1 cellular context compared by ENCODE assay signal in the genomic region with DNA sequence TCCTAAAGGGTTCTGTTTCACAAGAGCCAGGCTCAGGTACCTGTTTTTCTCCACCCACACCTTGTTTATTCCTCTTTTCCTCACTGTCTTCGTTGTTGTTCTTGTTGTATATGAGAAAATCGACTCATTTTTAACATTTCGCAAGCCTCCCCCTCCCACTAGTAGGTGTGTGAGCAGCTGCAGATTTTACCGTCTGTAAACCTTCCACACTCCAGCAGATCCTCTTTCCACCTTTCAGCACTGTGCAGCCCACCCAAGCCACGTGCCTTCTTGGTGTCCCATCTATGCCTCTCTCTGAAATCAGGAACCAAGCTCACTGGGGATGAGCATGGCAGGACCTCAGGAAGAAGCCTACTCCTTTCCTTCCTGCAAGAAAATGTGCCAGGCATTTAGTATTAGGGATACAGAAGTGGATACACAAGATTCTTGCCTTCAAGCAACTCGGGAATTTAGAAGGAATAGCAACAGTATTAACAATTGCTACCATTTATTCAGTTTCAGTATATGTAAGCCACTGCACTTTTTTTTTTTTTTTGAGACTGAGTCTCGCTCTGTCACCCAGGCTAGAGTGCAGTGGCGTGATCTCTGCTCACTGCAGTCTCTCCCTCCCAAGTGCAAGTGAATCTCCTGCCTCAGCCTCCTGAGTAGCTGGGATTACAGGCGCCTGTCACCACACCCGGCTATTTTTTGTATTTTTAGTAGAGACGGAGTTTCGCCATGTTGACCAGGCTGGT.
A peak's percentile ranks its signal among the peaks of the same experiment; 100 is the strongest.
TF ChIP-seq lines count a peak whose summit lies in the region.

No MANE protein-coding gene starts in this region.

TF ChIP-seq in GM12878, 131 proteins besides CTCF, POLR2A, EP300 and RAD21 (continued from another document):
- TF ChIP-seq, protein P1, sequence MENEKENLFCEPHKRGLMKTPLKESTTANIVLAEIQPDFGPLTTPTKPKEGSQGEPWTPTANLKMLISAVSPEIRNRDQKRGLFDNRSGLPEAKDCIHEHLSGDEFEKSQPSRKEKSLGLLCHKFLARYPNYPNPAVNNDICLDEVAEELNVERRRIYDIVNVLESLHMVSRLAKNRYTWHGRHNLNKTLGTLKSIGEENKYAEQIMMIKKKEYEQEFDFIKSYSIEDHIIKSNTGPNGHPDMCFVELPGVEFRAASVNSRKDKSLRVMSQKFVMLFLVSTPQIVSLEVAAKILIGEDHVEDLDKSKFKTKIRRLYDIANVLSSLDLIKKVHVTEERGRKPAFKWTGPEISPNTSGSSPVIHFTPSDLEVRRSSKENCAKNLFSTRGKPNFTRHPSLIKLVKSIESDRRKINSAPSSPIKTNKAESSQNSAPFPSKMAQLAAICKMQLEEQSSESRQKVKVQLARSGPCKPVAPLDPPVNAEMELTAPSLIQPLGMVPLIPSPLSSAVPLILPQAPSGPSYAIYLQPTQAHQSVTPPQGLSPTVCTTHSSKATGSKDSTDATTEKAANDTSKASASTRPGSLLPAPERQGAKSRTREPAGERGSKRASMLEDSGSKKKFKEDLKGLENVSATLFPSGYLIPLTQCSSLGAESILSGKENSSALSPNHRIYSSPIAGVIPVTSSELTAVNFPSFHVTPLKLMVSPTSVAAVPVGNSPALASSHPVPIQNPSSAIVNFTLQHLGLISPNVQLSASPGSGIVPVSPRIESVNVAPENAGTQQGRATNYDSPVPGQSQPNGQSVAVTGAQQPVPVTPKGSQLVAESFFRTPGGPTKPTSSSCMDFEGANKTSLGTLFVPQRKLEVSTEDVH (IDR thresholded peaks at IDR 0.05; ENCODE audit: low read depth, partially characterized antibody), result no peak
- TF ChIP-seq, protein P2, sequence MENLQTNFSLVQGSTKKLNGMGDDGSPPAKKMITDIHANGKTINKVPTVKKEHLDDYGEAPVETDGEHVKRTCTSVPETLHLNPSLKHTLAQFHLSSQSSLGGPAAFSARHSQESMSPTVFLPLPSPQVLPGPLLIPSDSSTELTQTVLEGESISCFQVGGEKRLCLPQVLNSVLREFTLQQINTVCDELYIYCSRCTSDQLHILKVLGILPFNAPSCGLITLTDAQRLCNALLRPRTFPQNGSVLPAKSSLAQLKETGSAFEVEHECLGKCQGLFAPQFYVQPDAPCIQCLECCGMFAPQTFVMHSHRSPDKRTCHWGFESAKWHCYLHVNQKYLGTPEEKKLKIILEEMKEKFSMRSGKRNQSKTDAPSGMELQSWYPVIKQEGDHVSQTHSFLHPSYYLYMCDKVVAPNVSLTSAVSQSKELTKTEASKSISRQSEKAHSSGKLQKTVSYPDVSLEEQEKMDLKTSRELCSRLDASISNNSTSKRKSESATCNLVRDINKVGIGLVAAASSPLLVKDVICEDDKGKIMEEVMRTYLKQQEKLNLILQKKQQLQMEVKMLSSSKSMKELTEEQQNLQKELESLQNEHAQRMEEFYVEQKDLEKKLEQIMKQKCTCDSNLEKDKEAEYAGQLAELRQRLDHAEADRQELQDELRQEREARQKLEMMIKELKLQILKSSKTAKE (IDR thresholded peaks at IDR 0.05; ENCODE audit: low read depth, poor library complexity, severe bottlenecking), result no peak
- TF ChIP-seq PAX8 (IDR thresholded peaks at IDR 0.05) (no peak), PML (IDR thresholded peaks at IDR 0.05; ENCODE audit: low read length) (no peak), NR2C1 (IDR thresholded peaks at IDR 0.05) (no peak), MYC (IDR thresholded peaks at IDR 0.05; ENCODE audit: insufficient read depth, insufficient read length, insufficient replicate concordance, low read length, severe bottlenecking) (no peak), IKZF2 (IDR thresholded peaks at IDR 0.05) (peak in 1 of 2 experiments; percentile 31; a peak in 2 of 4 replicates), JUNB (IDR thresholded peaks at IDR 0.05) (peak; percentile 42), TCF7 (IDR thresholded peaks at IDR 0.05; ENCODE audit: borderline replicate concordance) (no peak), IKZF1 (conservative IDR thresholded peaks at IDR 0.05) (no peak), MEF2A (IDR thresholded peaks at IDR 0.05; ENCODE audit: insufficient read depth, low read depth, low read length) (no peak), GATAD2B (conservative IDR thresholded peaks at IDR 0.05; ENCODE audit: low read depth) (no peak), ZNF384 (IDR thresholded peaks at IDR 0.05; ENCODE audit: borderline replicate concordance, low read depth, low read length) (peak; percentile 78), NR2F1 (conservative IDR thresholded peaks at IDR 0.05) (0 out of 2 replicates have a peak, but pooled peaks have one; percentile 1), LARP7 (IDR thresholded peaks at IDR 0.05) (no peak), EZH2 (IDR thresholded peaks at IDR 0.05; ENCODE audit: borderline replicate concordance, control insufficient read depth, low read depth, low read length) (no peak), POLR2AphosphoS5 (IDR thresholded peaks at IDR 0.05; ENCODE audit: low read length) (no peak; the same call in 1 of the 2 replicates), SUPT20H (IDR thresholded peaks at IDR 0.05; ENCODE audit: borderline replicate concordance, control insufficient read depth, low read depth, low read length) (no peak)
- TF ChIP-seq, protein P3, sequence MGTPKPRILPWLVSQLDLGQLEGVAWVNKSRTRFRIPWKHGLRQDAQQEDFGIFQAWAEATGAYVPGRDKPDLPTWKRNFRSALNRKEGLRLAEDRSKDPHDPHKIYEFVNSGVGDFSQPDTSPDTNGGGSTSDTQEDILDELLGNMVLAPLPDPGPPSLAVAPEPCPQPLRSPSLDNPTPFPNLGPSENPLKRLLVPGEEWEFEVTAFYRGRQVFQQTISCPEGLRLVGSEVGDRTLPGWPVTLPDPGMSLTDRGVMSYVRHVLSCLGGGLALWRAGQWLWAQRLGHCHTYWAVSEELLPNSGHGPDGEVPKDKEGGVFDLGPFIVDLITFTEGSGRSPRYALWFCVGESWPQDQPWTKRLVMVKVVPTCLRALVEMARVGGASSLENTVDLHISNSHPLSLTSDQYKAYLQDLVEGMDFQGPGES (IDR thresholded peaks at IDR 0.05), result no peak
- TF ChIP-seq, protein P4, sequence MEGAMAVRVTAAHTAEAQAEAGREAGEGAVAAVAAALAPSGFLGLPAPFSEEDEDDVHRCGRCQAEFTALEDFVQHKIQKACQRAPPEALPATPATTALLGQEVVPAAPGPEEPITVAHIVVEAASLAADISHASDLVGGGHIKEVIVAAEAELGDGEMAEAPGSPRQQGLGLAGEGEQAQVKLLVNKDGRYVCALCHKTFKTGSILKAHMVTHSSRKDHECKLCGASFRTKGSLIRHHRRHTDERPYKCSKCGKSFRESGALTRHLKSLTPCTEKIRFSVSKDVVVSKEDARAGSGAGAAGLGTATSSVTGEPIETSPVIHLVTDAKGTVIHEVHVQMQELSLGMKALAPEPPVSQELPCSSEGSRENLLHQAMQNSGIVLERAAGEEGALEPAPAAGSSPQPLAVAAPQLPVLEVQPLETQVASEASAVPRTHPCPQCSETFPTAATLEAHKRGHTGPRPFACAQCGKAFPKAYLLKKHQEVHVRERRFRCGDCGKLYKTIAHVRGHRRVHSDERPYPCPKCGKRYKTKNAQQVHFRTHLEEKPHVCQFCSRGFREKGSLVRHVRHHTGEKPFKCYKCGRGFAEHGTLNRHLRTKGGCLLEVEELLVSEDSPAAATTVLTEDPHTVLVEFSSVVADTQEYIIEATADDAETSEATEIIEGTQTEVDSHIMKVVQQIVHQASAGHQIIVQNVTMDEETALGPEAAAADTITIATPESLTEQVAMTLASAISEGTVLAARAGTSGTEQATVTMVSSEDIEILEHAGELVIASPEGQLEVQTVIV (IDR thresholded peaks at IDR 0.05; ENCODE audit: borderline replicate concordance, partially characterized antibody), result no peak
- TF ChIP-seq, protein P5, sequence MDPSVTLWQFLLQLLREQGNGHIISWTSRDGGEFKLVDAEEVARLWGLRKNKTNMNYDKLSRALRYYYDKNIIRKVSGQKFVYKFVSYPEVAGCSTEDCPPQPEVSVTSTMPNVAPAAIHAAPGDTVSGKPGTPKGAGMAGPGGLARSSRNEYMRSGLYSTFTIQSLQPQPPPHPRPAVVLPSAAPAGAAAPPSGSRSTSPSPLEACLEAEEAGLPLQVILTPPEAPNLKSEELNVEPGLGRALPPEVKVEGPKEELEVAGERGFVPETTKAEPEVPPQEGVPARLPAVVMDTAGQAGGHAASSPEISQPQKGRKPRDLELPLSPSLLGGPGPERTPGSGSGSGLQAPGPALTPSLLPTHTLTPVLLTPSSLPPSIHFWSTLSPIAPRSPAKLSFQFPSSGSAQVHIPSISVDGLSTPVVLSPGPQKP (IDR thresholded peaks at IDR 0.05; ENCODE audit: low read depth, low read length), result no peak
- TF ChIP-seq, protein P6, sequence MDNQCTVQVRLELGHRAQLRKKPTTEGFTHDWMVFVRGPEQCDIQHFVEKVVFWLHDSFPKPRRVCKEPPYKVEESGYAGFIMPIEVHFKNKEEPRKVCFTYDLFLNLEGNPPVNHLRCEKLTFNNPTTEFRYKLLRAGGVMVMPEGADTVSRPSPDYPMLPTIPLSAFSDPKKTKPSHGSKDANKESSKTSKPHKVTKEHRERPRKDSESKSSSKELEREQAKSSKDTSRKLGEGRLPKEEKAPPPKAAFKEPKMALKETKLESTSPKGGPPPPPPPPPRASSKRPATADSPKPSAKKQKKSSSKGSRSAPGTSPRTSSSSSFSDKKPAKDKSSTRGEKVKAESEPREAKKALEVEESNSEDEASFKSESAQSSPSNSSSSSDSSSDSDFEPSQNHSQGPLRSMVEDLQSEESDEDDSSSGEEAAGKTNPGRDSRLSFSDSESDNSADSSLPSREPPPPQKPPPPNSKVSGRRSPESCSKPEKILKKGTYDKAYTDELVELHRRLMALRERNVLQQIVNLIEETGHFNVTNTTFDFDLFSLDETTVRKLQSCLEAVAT (IDR thresholded peaks at IDR 0.05), result no peak
- TF ChIP-seq, protein P7, sequence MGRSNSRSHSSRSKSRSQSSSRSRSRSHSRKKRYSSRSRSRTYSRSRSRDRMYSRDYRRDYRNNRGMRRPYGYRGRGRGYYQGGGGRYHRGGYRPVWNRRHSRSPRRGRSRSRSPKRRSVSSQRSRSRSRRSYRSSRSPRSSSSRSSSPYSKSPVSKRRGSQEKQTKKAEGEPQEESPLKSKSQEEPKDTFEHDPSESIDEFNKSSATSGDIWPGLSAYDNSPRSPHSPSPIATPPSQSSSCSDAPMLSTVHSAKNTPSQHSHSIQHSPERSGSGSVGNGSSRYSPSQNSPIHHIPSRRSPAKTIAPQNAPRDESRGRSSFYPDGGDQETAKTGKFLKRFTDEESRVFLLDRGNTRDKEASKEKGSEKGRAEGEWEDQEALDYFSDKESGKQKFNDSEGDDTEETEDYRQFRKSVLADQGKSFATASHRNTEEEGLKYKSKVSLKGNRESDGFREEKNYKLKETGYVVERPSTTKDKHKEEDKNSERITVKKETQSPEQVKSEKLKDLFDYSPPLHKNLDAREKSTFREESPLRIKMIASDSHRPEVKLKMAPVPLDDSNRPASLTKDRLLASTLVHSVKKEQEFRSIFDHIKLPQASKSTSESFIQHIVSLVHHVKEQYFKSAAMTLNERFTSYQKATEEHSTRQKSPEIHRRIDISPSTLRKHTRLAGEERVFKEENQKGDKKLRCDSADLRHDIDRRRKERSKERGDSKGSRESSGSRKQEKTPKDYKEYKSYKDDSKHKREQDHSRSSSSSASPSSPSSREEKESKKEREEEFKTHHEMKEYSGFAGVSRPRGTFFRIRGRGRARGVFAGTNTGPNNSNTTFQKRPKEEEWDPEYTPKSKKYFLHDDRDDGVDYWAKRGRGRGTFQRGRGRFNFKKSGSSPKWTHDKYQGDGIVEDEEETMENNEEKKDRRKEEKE (IDR thresholded peaks at IDR 0.05), result no peak
TF ChIP-seq in GM12878: peak in this region for 5.
